In genomic region chr3:81013360-81013759, GRCh38 we compare ENCODE assay signal across 20 cellular contexts.
"Had no signal": no experiment of that assay in that cellular context is flagged by ENCODE, and none has a peak within 500 bp of the region (broad histone marks: within the 10 kb centered on the region; RNA-seq: fewer than 3 reads in every experiment).

No MANE protein-coding gene starts in this region.

- H3K27me3 ChIP-seq: ascending aorta, pancreas, sigmoid colon, spleen had no signal

- H3K4me3 ChIP-seq: ascending aorta, lung, pancreas, sigmoid colon, spleen, thoracic aorta had no signal

- H3K27me3 Mint-ChIP-seq: activated naive CD4-positive, alpha-beta T cell treated with anti-CD3 and anti-CD28 coated beads, Interleukin-2, amount 10 ng/mL, durations not matched to agents 7 days and 5 days; stimulated activated memory B cell treated with anti-CD40 and anti-IgM and Interleukin-4, amounts not matched to agents 10 μg/mL and 1 μg/mL and 100 μg/mL, for 72 hours had no signal

- H3K4me3 Mint-ChIP-seq: activated naive CD4-positive, alpha-beta T cell treated with anti-CD3 and anti-CD28 coated beads, Interleukin-2, amount 10 ng/mL, durations not matched to agents 7 days and 5 days; natural killer cell; stimulated activated memory B cell treated with anti-CD40 and anti-IgM and Interleukin-4, amounts not matched to agents 10 μg/mL and 1 μg/mL and 100 μg/mL, for 72 hours had no signal

- H3K27ac Mint-ChIP-seq: activated naive CD4-positive, alpha-beta T cell treated with anti-CD3 and anti-CD28 coated beads, Interleukin-2, amount 10 ng/mL, durations not matched to agents 7 days and 5 days; natural killer cell; stimulated activated memory B cell treated with anti-CD40 and anti-IgM and Interleukin-4, amounts not matched to agents 10 μg/mL and 1 μg/mL and 100 μg/mL, for 72 hours had no signal

- H3K4me1 ChIP-seq: ascending aorta, pancreas, sigmoid colon, spleen had no signal

- H3K9me3 ChIP-seq: ascending aorta, pancreas, sigmoid colon, thoracic aorta had no signal

- ATAC-seq: activated CD4-positive, CD25-positive, alpha-beta regulatory T cell treated with anti-CD3 and anti-CD28 coated beads, Interleukin-2, amount 50 U/mL, for 24 hours; left lobe of liver; natural killer cell; pancreas; stimulated activated memory B cell treated with anti-CD40 and anti-IgM and Interleukin-4, amounts not matched to agents 10 μg/mL and 1 μg/mL and 100 μg/mL, for 72 hours had no signal

- H3K36me3 Mint-ChIP-seq: activated naive CD4-positive, alpha-beta T cell treated with anti-CD3 and anti-CD28 coated beads, Interleukin-2, amount 10 ng/mL, durations not matched to agents 7 days and 5 days; stimulated activated memory B cell treated with anti-CD40 and anti-IgM and Interleukin-4, amounts not matched to agents 10 μg/mL and 1 μg/mL and 100 μg/mL, for 72 hours had no signal

- H3K27ac ChIP-seq: ascending aorta, pancreas, sigmoid colon, spleen, thoracic aorta had no signal

- DNase-seq: activated CD4-positive, alpha-beta T cell treated with anti-CD3 and anti-CD28 coated beads, Interleukin-2, amount 50 U/mL, for 1 hour; activated CD8-positive, alpha-beta memory T cell treated with anti-CD3 and anti-CD28 coated beads, Interleukin-2, amount 50 U/mL, for 48 hours; activated effector memory CD4-positive, alpha-beta T cell treated with Interleukin-2 at 50 U/mL for 16 hours; activated naive CD4-positive, alpha-beta T cell treated with anti-CD3 and anti-CD28 coated beads, Interleukin-2, amount 10 ng/mL, durations not matched to agents 7 days and 5 days; activated T-cell treated with anti-CD3 and anti-CD28 coated beads, Interleukin-2, amount 50 U/mL, for 48 hours; dermis blood vessel endothelial cell; foreskin fibroblast; glutamatergic neuron; natural killer cell; pancreas; sigmoid colon; spleen; stimulated activated CD4-positive, alpha-beta T cell treated with anti-CD3 and anti-CD28 coated beads, Interleukin-4, amount 100 ng/mL, for 4 hours; T1000 had no signal

- H3K4me1 Mint-ChIP-seq: activated naive CD4-positive, alpha-beta T cell treated with anti-CD3 and anti-CD28 coated beads, Interleukin-2, amount 10 ng/mL, durations not matched to agents 7 days and 5 days; natural killer cell; stimulated activated memory B cell treated with anti-CD40 and anti-IgM and Interleukin-4, amounts not matched to agents 10 μg/mL and 1 μg/mL and 100 μg/mL, for 72 hours had no signal

- H3K36me3 ChIP-seq: ascending aorta, pancreas, sigmoid colon, spleen, thoracic aorta had no signal
